In the genomic region with DNA sequence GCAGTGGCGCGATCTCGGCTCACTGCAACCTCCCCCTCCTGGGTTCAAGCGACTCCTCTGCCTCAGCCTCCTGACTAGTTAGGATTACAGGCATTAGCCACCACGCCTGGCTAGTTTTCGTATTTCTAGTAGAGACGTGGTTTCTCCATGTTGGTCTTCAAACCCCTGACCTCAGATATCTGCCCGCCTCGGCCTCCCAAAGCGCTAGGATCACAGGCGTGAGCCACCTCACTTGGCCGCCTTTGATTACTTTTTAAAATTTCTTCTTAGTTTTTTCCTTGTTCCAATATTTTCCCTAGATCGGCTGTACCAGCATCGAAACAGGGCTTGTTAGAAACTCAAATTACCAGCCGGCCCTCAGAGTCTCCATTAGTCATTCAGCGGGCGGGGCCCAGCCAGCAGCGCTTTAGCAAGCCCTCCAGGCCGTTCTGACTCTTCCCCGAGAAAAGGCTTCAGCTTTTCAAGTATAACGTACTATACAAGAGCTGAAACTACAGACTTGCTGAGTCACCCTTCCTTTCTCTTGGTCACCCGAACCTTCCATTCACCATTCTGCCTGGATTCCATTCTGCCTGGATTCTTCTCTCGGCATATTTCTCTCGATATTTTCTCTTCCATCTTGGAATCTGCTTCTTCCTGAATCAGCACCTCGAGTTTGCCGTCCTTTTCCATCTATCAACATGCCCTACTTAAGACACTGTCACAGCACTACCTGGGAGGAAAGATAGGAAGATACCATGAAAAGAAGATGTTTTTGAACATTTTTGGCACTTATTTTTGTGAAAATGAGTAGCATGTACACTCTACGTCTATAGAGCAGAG, we compare ENCODE assay signal across 1 cellular context.
TF ChIP-seq lines count a peak whose summit lies in the region.

No MANE protein-coding gene starts in this region.

TF ChIP-seq in K562, 482 proteins besides CTCF, POLR2A, EP300 and RAD21 (continued from another document and continues in another):
- TF ChIP-seq, protein P1, sequence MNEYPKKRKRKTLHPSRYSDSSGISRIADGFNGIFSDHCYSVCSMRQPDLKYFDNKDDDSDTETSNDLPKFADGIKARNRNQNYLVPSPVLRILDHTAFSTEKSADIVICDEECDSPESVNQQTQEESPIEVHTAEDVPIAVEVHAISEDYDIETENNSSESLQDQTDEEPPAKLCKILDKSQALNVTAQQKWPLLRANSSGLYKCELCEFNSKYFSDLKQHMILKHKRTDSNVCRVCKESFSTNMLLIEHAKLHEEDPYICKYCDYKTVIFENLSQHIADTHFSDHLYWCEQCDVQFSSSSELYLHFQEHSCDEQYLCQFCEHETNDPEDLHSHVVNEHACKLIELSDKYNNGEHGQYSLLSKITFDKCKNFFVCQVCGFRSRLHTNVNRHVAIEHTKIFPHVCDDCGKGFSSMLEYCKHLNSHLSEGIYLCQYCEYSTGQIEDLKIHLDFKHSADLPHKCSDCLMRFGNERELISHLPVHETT (CRISPR knock-in tag; conservative IDR thresholded peaks at IDR 0.05 in 1 of 2, IDR thresholded peaks at IDR 0.05 in 1 of 2), result peak in 1 of 2 experiments; percentile 64; a peak in 1 of 4 replicates
- TF ChIP-seq HMBOX1 (IDR thresholded peaks at IDR 0.05), result peak; percentile 35; the same call in 1 of the 2 replicates
- no peak for TF ChIP-seq CBX1 (IDR thresholded peaks at IDR 0.05; ENCODE audit: low read depth)
- TF ChIP-seq KDM5B (IDR thresholded peaks at IDR 0.05; ENCODE audit: insufficient replicate concordance, low read depth, low read length), result peak; percentile 55
- TF ChIP-seq, protein P2, sequence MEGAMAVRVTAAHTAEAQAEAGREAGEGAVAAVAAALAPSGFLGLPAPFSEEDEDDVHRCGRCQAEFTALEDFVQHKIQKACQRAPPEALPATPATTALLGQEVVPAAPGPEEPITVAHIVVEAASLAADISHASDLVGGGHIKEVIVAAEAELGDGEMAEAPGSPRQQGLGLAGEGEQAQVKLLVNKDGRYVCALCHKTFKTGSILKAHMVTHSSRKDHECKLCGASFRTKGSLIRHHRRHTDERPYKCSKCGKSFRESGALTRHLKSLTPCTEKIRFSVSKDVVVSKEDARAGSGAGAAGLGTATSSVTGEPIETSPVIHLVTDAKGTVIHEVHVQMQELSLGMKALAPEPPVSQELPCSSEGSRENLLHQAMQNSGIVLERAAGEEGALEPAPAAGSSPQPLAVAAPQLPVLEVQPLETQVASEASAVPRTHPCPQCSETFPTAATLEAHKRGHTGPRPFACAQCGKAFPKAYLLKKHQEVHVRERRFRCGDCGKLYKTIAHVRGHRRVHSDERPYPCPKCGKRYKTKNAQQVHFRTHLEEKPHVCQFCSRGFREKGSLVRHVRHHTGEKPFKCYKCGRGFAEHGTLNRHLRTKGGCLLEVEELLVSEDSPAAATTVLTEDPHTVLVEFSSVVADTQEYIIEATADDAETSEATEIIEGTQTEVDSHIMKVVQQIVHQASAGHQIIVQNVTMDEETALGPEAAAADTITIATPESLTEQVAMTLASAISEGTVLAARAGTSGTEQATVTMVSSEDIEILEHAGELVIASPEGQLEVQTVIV (CRISPR knock-in tag; IDR thresholded peaks at IDR 0.05; ENCODE audit: borderline replicate concordance), result no peak
- TF ChIP-seq KDM2B (CRISPR knock-in tag; IDR thresholded peaks at IDR 0.05), result no peak
- 0 out of 2 replicates have a peak, but pooled peaks have one; percentile 35 for TF ChIP-seq ELF1 (tag; IDR thresholded peaks at IDR 0.05)
- TF ChIP-seq EP400 (IDR thresholded peaks at IDR 0.05), result peak; percentile 60
- peak; percentile 97 for TF ChIP-seq BACH1 (tag; IDR thresholded peaks at IDR 0.05)
- TF ChIP-seq NFIC (IDR thresholded peaks at IDR 0.05), result 0 out of 2 replicates have a peak, but pooled peaks have one; percentile 15
- no peak for TF ChIP-seq ZKSCAN1 (IDR thresholded peaks at IDR 0.05; ENCODE audit: low read depth, low read length)
- TF ChIP-seq, protein P3, sequence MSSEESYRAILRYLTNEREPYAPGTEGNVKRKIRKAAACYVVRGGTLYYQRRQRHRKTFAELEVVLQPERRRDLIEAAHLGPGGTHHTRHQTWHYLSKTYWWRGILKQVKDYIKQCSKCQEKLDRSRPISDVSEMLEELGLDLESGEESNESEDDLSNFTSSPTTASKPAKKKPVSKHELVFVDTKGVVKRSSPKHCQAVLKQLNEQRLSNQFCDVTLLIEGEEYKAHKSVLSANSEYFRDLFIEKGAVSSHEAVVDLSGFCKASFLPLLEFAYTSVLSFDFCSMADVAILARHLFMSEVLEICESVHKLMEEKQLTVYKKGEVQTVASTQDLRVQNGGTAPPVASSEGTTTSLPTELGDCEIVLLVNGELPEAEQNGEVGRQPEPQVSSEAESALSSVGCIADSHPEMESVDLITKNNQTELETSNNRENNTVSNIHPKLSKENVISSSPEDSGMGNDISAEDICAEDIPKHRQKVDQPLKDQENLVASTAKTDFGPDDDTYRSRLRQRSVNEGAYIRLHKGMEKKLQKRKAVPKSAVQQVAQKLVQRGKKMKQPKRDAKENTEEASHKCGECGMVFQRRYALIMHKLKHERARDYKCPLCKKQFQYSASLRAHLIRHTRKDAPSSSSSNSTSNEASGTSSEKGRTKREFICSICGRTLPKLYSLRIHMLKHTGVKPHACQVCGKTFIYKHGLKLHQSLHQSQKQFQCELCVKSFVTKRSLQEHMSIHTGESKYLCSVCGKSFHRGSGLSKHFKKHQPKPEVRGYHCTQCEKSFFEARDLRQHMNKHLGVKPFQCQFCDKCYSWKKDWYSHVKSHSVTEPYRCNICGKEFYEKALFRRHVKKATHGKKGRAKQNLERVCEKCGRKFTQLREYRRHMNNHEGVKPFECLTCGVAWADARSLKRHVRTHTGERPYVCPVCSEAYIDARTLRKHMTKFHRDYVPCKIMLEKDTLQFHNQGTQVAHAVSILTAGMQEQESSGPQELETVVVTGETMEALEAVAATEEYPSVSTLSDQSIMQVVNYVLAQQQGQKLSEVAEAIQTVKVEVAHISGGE (CRISPR knock-in tag; IDR thresholded peaks at IDR 0.05), result peak in 1 of 3 experiments; percentile 64; a peak in 2 of 6 replicates
- TF ChIP-seq TBP (optimal IDR thresholded peaks at IDR 0.05; ENCODE audit: low read depth, low read length), result peak; percentile 69
- TF ChIP-seq OTX1 (CRISPR knock-in tag; IDR thresholded peaks at IDR 0.05), result 0 out of 2 replicates have a peak, but pooled peaks have one; percentile 12
- peak; percentile 63; the same call in 1 of the 2 replicates for TF ChIP-seq SUPT5H (IDR thresholded peaks at IDR 0.05)
- peak; percentile 72 for TF ChIP-seq RBFOX2 (IDR thresholded peaks at IDR 0.05; ENCODE audit: low read depth, low read length)
- peak; percentile 81 for TF ChIP-seq ZFX (CRISPR knock-in tag; IDR thresholded peaks at IDR 0.05)
- TF ChIP-seq ZNF316 (IDR thresholded peaks at IDR 0.05), result peak; percentile 99
- peak; percentile 25; the same call in 1 of the 2 replicates for TF ChIP-seq GABPA (tag; conservative IDR thresholded peaks at IDR 0.05; ENCODE audit: low read depth)
- TF ChIP-seq ETV1 (tag; conservative IDR thresholded peaks at IDR 0.05; ENCODE audit: low read depth), result 0 out of 2 replicates have a peak, but pooled peaks have one; percentile 43
- no peak for TF ChIP-seq THRA (IDR thresholded peaks at IDR 0.05)
- no peak for TF ChIP-seq MBD1 (CRISPR knock-in tag; IDR thresholded peaks at IDR 0.05)
- TF ChIP-seq ZNF133 (CRISPR knock-in tag; IDR thresholded peaks at IDR 0.05), result no peak
- 0 out of 2 replicates have a peak, but pooled peaks have one; percentile 10 for TF ChIP-seq GATAD2A (IDR thresholded peaks at IDR 0.05)
- peak; percentile 76; the same call in 1 of the 2 replicates for TF ChIP-seq ZNF584 (CRISPR knock-in tag; IDR thresholded peaks at IDR 0.05; ENCODE audit: low read depth)
- 0 out of 2 replicates have a peak, but pooled peaks have one; percentile 35 for TF ChIP-seq DMBX1 (CRISPR knock-in tag; IDR thresholded peaks at IDR 0.05; ENCODE audit: borderline replicate concordance)
- TF ChIP-seq ZZZ3 (IDR thresholded peaks at IDR 0.05), result no peak
- TF ChIP-seq NFE2L1 (tag; IDR thresholded peaks at IDR 0.05; ENCODE audit: borderline replicate concordance, low read depth), result peak; percentile 98
- no peak for TF ChIP-seq ZBTB5 (IDR thresholded peaks at IDR 0.05)
- TF ChIP-seq ZNF311 (CRISPR knock-in tag; IDR thresholded peaks at IDR 0.05), result 0 out of 2 replicates have a peak, but pooled peaks have one; percentile 25
- TF ChIP-seq HNRNPH1 (optimal IDR thresholded peaks at IDR 0.05; ENCODE audit: low read depth, low read length), result no peak
- TF ChIP-seq, protein P4, sequence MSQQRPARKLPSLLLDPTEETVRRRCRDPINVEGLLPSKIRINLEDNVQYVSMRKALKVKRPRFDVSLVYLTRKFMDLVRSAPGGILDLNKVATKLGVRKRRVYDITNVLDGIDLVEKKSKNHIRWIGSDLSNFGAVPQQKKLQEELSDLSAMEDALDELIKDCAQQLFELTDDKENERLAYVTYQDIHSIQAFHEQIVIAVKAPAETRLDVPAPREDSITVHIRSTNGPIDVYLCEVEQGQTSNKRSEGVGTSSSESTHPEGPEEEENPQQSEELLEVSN (IDR thresholded peaks at IDR 0.05; ENCODE audit: borderline replicate concordance in 1 of 2, extremely low read depth in 1 of 2, insufficient read depth in 1 of 2, insufficient read length in 1 of 2, low read depth in 1 of 2, low read length in 1 of 2, poor library complexity in 1 of 2, severe bottlenecking in 1 of 2), result peak in 1 of 2 experiments; percentile 24
- TF ChIP-seq MTA3 (IDR thresholded peaks at IDR 0.05; ENCODE audit: borderline replicate concordance), result peak; percentile 82
- TF ChIP-seq, protein P5, sequence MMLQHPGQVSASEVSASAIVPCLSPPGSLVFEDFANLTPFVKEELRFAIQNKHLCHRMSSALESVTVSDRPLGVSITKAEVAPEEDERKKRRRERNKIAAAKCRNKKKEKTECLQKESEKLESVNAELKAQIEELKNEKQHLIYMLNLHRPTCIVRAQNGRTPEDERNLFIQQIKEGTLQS (IDR thresholded peaks at IDR 0.05), result peak; percentile 74
- TF ChIP-seq, protein P5 (CRISPR knock-in tag; conservative IDR thresholded peaks at IDR 0.05), result no peak
- peak; percentile 19 for TF ChIP-seq RBBP5 (IDR thresholded peaks at IDR 0.05; ENCODE audit: borderline replicate concordance, insufficient read depth, low read length, poor library complexity, severe bottlenecking)
- no peak for TF ChIP-seq PRPF4 (IDR thresholded peaks at IDR 0.05; ENCODE audit: insufficient read depth, low read depth, low read length, poor library complexity, severe bottlenecking)
- TF ChIP-seq CBX3 (IDR thresholded peaks at IDR 0.05; ENCODE audit: borderline replicate concordance in 1 of 2, low read length in 2 of 2), result no peak
- TF ChIP-seq MAFG (tag; conservative IDR thresholded peaks at IDR 0.05), result peak; percentile 100
